ENCODE assay signal across 25 cellular contexts in genomic region chr10:5036511-5036910, GRCh38.
"Had no signal": no experiment of that assay in that cellular context is flagged by ENCODE, and none has a peak within 500 bp of the region (broad histone marks: within the 10 kb centered on the region; RNA-seq: fewer than 3 reads in every experiment).

No MANE protein-coding gene starts in this region.

- H3K4me1 ChIP-seq: left ventricle myocardium inferior, pancreas, psoas muscle, spleen, testis, tibial nerve had no signal

- H3K9me3 ChIP-seq: pancreas, right lobe of liver, testis had no signal

- DNase-seq: effector memory CD4-positive, alpha-beta T cell; gastrocnemius medialis; heart right ventricle; hypothalamus; islet precursor cell; left ventricle myocardium inferior; lower lobe of right lung; midbrain; naive B cell; occipital lobe; pancreas; psoas muscle; retina; right lobe of liver; spleen; stimulated activated CD4-positive, alpha-beta T cell treated with anti-CD3 and anti-CD28 coated beads, Interleukin-15, amount 100 ng/mL, for 24 hours; stimulated activated CD4-positive, alpha-beta T cell treated with anti-CD3 and anti-CD28 coated beads, Interleukin-1b, Interleukin-23, amount 100 ng/mL, for 48 hours; stimulated activated CD4-positive, alpha-beta T cell treated with anti-CD3 and anti-CD28 coated beads, Interleukin-4, amount 100 ng/mL, for 24 hours; testis had no signal

- H3K27me3 Mint-ChIP-seq: stimulated activated memory B cell treated with anti-CD40 and anti-IgM and Interleukin-4, amounts not matched to agents 10 μg/mL and 1 μg/mL and 100 μg/mL, for 72 hours; stimulated activated naive CD8-positive, alpha-beta T cell treated with anti-CD3 and anti-CD28 coated beads, Interleukin-15, Interleukin-2, amounts not matched to agents 100 ng/mL and 50 ng/mL, for 24 hours had no signal

- H3K27ac Mint-ChIP-seq: memory B cell; naive B cell; nephron; stimulated activated memory B cell treated with anti-CD40 and anti-IgM and Interleukin-4, amounts not matched to agents 10 μg/mL and 1 μg/mL and 100 μg/mL, for 72 hours; stimulated activated naive CD8-positive, alpha-beta T cell treated with anti-CD3 and anti-CD28 coated beads, Interleukin-15, Interleukin-2, amounts not matched to agents 100 ng/mL and 50 ng/mL, for 24 hours had no signal

- H3K27me3 ChIP-seq: gastrocnemius medialis, heart right ventricle, pancreas, right lobe of liver, spleen, testis, tibial nerve had no signal

- H3K36me3 ChIP-seq: gastrocnemius medialis, heart right ventricle, left ventricle myocardium inferior, lower lobe of right lung, pancreas, right lobe of liver, spleen, tibial nerve had no signal

- ATAC-seq: esophagus mucosa; gastrocnemius medialis; heart right ventricle; lower lobe of right lung; pancreas; psoas muscle; right lobe of liver; stimulated activated memory B cell treated with anti-CD40 and anti-IgM and Interleukin-4, amounts not matched to agents 10 μg/mL and 1 μg/mL and 100 μg/mL, for 72 hours had no signal

- H3K4me3 Mint-ChIP-seq: memory B cell; naive B cell; nephron; stimulated activated memory B cell treated with anti-CD40 and anti-IgM and Interleukin-4, amounts not matched to agents 10 μg/mL and 1 μg/mL and 100 μg/mL, for 72 hours; stimulated activated naive CD8-positive, alpha-beta T cell treated with anti-CD3 and anti-CD28 coated beads, Interleukin-15, Interleukin-2, amounts not matched to agents 100 ng/mL and 50 ng/mL, for 24 hours had no signal

- H3K36me3 Mint-ChIP-seq: stimulated activated memory B cell treated with anti-CD40 and anti-IgM and Interleukin-4, amounts not matched to agents 10 μg/mL and 1 μg/mL and 100 μg/mL, for 72 hours had no signal

- H3K4me3 ChIP-seq: gastrocnemius medialis, heart right ventricle, left ventricle myocardium inferior, lower lobe of right lung, pancreas, psoas muscle, right lobe of liver, spleen, testis, tibial nerve had no signal

- H3K4me1 Mint-ChIP-seq: memory B cell; naive B cell; nephron; stimulated activated memory B cell treated with anti-CD40 and anti-IgM and Interleukin-4, amounts not matched to agents 10 μg/mL and 1 μg/mL and 100 μg/mL, for 72 hours had no signal

- H3K27ac ChIP-seq: gastrocnemius medialis, heart right ventricle, left ventricle myocardium inferior, lower lobe of right lung, pancreas, psoas muscle, right lobe of liver, spleen, testis, tibial nerve had no signal
